Comparison of ENCODE assay signal across 20 cellular contexts in genomic region chr11:37948258-37948657, GRCh38.
"Had no signal": no experiment of that assay in that cellular context is flagged by ENCODE, and none has a peak within 500 bp of the region (broad histone marks: within the 10 kb centered on the region; RNA-seq: fewer than 3 reads in every experiment).

No MANE protein-coding gene starts in this region.

- H3K4me1 ChIP-seq: tibial artery, vagina had no signal

- H3K36me3 ChIP-seq: tibial artery, vagina had no signal

- H3K9me3 ChIP-seq: vagina had no signal

- ATAC-seq: activated CD8-positive, alpha-beta memory T cell treated with anti-CD3 and anti-CD28 coated beads, Interleukin-2, amount 10 ng/mL, durations not matched to agents 7 days and 5 days; activated T-helper 17 cell treated with anti-CD3 and anti-CD28 coated beads, Interleukin-2, amount 50 U/mL, for 72 hours; left colon; stimulated activated naive CD8-positive, alpha-beta T cell treated with anti-CD3 and anti-CD28 coated beads, Interleukin-15, Interleukin-2, amounts not matched to agents 100 U/mL and 50 U/mL, for 24 hours had no signal

- H3K27me3 ChIP-seq: tibial artery, vagina had no signal

- H3K27ac ChIP-seq: tibial artery, vagina had no signal

- H3K4me3 ChIP-seq: tibial artery, vagina had no signal

- FAIRE-seq: endometrium, frontal cortex had no signal

- DNase-seq: activated B cell treated with CpG ODN at 0.5 μM for 24 hours; activated CD4-positive, alpha-beta memory T cell treated with anti-CD3 and anti-CD28 coated beads, Interleukin-2, amount 10 ng/mL, durations not matched to agents 7 days and 5 days; activated CD4-positive, alpha-beta T cell treated with anti-CD3 and anti-CD28 coated beads for 48 hours; activated CD8-positive, alpha-beta memory T cell treated with anti-CD3 and anti-CD28 coated beads, Interleukin-2, amount 10 ng/mL, durations not matched to agents 7 days and 5 days; activated naive CD4-positive, alpha-beta T cell; activated naive CD8-positive, alpha-beta T cell treated with anti-CD3 and anti-CD28 coated beads, Interleukin-2, amount 10 ng/mL, durations not matched to agents 7 days and 5 days; aorta; cerebellar nuclear complex; cortex of kidney; hypothalamus; islet precursor cell; left colon; mammary epithelial cell; stimulated activated naive CD8-positive, alpha-beta T cell treated with anti-CD3 and anti-CD28 coated beads, Interleukin-15, Interleukin-2, amounts not matched to agents 100 U/mL and 50 U/mL, for 24 hours; substantia nigra; tibial artery had no signal
